Comparison of ENCODE assay signal across 8 cellular contexts in the genomic region with DNA sequence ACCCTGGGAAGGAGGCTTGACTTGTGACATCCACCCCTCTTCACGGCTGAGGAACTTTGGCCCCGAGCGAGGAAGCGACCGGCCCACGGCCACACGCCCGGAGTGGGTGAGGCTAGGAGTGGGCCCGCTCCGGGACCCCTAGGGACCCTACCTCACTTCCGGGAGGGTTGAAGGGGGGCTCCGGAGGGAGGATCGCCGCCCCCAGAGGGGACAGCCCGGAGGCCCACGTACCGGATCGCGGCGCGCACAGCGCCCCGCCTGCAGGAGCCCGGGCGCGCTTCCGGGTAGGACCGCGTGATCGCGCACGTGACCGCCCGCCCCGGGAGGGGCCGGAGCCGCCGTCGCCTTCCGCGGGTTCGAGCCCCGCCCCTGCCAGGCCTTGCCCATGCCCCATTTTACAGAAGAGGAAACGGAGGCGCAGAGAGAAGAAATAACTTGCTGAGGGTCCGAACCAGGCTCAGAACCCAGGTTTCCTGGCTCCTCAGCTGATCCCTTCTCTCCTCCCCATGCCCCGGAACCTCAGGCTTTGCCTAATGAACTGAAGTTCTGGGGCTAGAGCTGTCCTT. TPM values are rescaled to one million over a fixed set of nuclear protein-coding genes. Genes with fewer than 3 reads are reported as not detected.
A peak's percentile ranks its signal among the peaks of the same experiment; 100 is the strongest.
DNase-seq lines count a peak whose midpoint lies in the region; ATAC-seq and TF ChIP-seq lines count a peak whose summit lies in the region.

A gene (minus strand): TSS at position 280 of the 566 bp plus-strand sequence. CDS start 3,695 bp downstream, outside the sequence.

- H3K4me1 ChIP-seq in foreskin keratinocyte (peaks cover 3% of the 10 kb centered on the region), neuronal stem cell (ENCODE audit: control insufficient read depth in 2 of 2, insufficient read depth in 1 of 2, low read depth in 1 of 2, low read length in 2 of 2) (peaks cover 0 to 6% of the 10 kb centered on the region in 2 donors), subcutaneous abdominal adipose tissue (ENCODE audit: control insufficient read depth in 5 of 5, insufficient read depth in 5 of 5, low read length in 5 of 5) (peaks cover 5 to 26% (median 21%) of the 10 kb centered on the region in 5 donors)

- H3K4me3 ChIP-seq in neuronal stem cell (ENCODE audit: low read length in 2 of 2) (peak within 1 kb of the TSS; percentile 75 to 93), subcutaneous abdominal adipose tissue (ENCODE audit: low read depth in 1 of 5, low read length in 5 of 5) (peak within 1 kb of the TSS; percentile 67 to 81 (median 72))

- no peaks in the 10 kb centered on the region for H3K79me1 ChIP-seq in neuronal stem cell (ENCODE audit: low read depth, low read length)

- H2BK5ac ChIP-seq in neuronal stem cell (ENCODE audit: low read length): no peak within 1 kb of the TSS

- H3K23ac ChIP-seq in neuronal stem cell (ENCODE audit: low read depth, low read length, poor library complexity): peak within 1 kb of the TSS; percentile 25

- H3K9me3 ChIP-seq in neuronal stem cell (replicated peaks in 1 of 2; ENCODE audit: control insufficient read depth in 2 of 2, insufficient read depth in 1 of 2, low read depth in 1 of 2, low read length in 2 of 2): no peaks in the 10 kb centered on the region
- H3K9me3 ChIP-seq in subcutaneous abdominal adipose tissue (ENCODE audit: control insufficient read depth in 5 of 5, low read length in 5 of 5): peaks cover 0 to 3% (median 0%) of the 10 kb centered on the region in 5 donors

- H2BK12ac ChIP-seq in neuronal stem cell (ENCODE audit: low read length): no peak within 1 kb of the TSS

- peak within 1 kb of the TSS; percentile 83 for H3K4me2 ChIP-seq in neuronal stem cell (ENCODE audit: insufficient read depth, low read length, poor library complexity, severe bottlenecking)

- H3K18ac ChIP-seq in neuronal stem cell (ENCODE audit: low read length): peak within 1 kb of the TSS; percentile 2

- no peak within 1 kb of the TSS for H2BK120ac ChIP-seq in neuronal stem cell (ENCODE audit: low read depth, low read length)

- ATAC-seq in GM19395 (IDR thresholded peaks at IDR 0.05; ENCODE audit: unreplicated experiment): peak; percentile 89
- ATAC-seq in HG03521 (IDR thresholded peaks at IDR 0.05; ENCODE audit: unreplicated experiment): peak; percentile 87
- ATAC-seq in foreskin keratinocyte: peak; percentile 77

- H3K27ac ChIP-seq in foreskin keratinocyte (peak within 1 kb of the TSS; percentile 74), neuronal stem cell (replicated peaks; ENCODE audit: low read length) (no peak within 1 kb of the TSS), subcutaneous abdominal adipose tissue (ENCODE audit: low read depth, low read length) (peak within 1 kb of the TSS; percentile 95)

- peak within 1 kb of the TSS; percentile 100 for H2AFZ ChIP-seq in neuronal stem cell (ENCODE audit: low read length)

- peak within 1 kb of the TSS; percentile 74 for H3K9ac ChIP-seq in neuronal stem cell (ENCODE audit: low read depth, low read length, poor library complexity)
- peak within 1 kb of the TSS; percentile 74 to 94 (median 90) for H3K9ac ChIP-seq in subcutaneous abdominal adipose tissue (ENCODE audit: low read length in 5 of 5)

- H3K27me3 ChIP-seq in foreskin keratinocyte (no peaks in the 10 kb centered on the region), neuronal stem cell (ENCODE audit: control insufficient read depth in 3 of 3, insufficient read depth in 3 of 3, low read depth in 1 of 3, low read length in 3 of 3) (no peaks in the 10 kb centered on the region), subcutaneous abdominal adipose tissue (ENCODE audit: control insufficient read depth in 5 of 5, insufficient read depth in 4 of 5, low read length in 5 of 5) (no peaks in the 10 kb centered on the region)

- H3K4ac ChIP-seq in neuronal stem cell (ENCODE audit: low read length): no peak within 1 kb of the TSS

- no CpG with 5 or more reads among the region's 47 CpGs for WGBS in neuronal stem cell (ENCODE audit: extremely low coverage in 2 of 2, insufficient read length in 2 of 2, insufficient replicate concordance in 1 of 2), 2 donors

- no peak within 1 kb of the TSS for H4K91ac ChIP-seq in neuronal stem cell (ENCODE audit: low read depth, low read length, poor library complexity)

- DNase-seq in CMK (ENCODE audit: low read depth) (peak; percentile 74), RPMI8226 (peak; percentile 84), activated gamma-delta T cell (lab: John Stamatoyannopoulos, UW) (peak; percentile 52), foreskin keratinocyte (peak in 1 of 2 donors; percentile 31), neuronal stem cell (ENCODE audit: low spot score) (peak; percentile 26)

- peak within 1 kb of the TSS; percentile 38 for H3K14ac ChIP-seq in neuronal stem cell (ENCODE audit: low read length)

- H3K36me3 ChIP-seq in neuronal stem cell (replicated peaks in 1 of 2; ENCODE audit: control insufficient read depth in 2 of 2, insufficient read depth in 2 of 2, low read length in 2 of 2) (peaks cover 20 to 37% of the 10 kb centered on the region in 2 donors), subcutaneous abdominal adipose tissue (ENCODE audit: control insufficient read depth in 5 of 5, insufficient read depth in 5 of 5, low read length in 5 of 5) (peaks cover 5 to 38% (median 31%) of the 10 kb centered on the region in 5 donors)

- no peak within 1 kb of the TSS for H2BK15ac ChIP-seq in neuronal stem cell (ENCODE audit: low read length)

- H4K8ac ChIP-seq in neuronal stem cell (ENCODE audit: low read depth, low read length): peak within 1 kb of the TSS; percentile 43

- peak; percentile 26 for TF ChIP-seq CTCF in foreskin keratinocyte (conservative IDR thresholded peaks at IDR 0.05)

- peak within 1 kb of the TSS; percentile 12 for H2AK5ac ChIP-seq in neuronal stem cell (ENCODE audit: low read depth, low read length)

RNA-seq across cellular contexts. Expression of the gene that starts here (rescaled TPM):
- 36.4 and 39.0 TPM in 2 replicates for total RNA-seq in foreskin keratinocyte
- polyA plus RNA-seq in foreskin keratinocyte: 37.8 and 41.7 TPM in 2 replicates
- 34.3 TPM for polyA plus RNA-seq in neuronal stem cell (2013, experiment 1 of 2)
- 34.4 TPM for polyA plus RNA-seq in neuronal stem cell (2013, experiment 2 of 2)
